Comparison of ENCODE assay signal across 26 cellular contexts in genomic region chr11:125465254-125465653, GRCh38. TPM values are rescaled to one million over a fixed set of nuclear protein-coding genes. Genes with fewer than 3 reads are reported as not detected.
"Had no signal": no experiment of that assay in that cellular context is flagged by ENCODE, and none has a peak within 500 bp of the region (broad histone marks: within the 10 kb centered on the region; RNA-seq: fewer than 3 reads in every experiment).

No MANE protein-coding gene starts in this region.

- H3K9me3 Mint-ChIP-seq: activated T-cell treated with anti-CD3 and anti-CD28 coated beads, Interleukin-2, amount 50 U/mL, for 4 hours; activated T-helper 2 cell treated with anti-CD3 and anti-CD28 coated beads, Interferon-gamma antibody, Interleukin-2, Interleukin-4, amounts not matched to agents 10 μg/mL and 5 μg/mL and 100 μg/mL, durations not matched to agents 14 hours and 24 hours and 36 hours; nephron; stimulated activated memory B cell treated with anti-CD40 and anti-IgM and Interleukin-4, amounts not matched to agents 10 μg/mL and 1 μg/mL and 100 μg/mL, for 72 hours had no signal

- H3K9me3 ChIP-seq: adrenal gland, right lobe of liver, stomach, testis, uterus had no signal

- H3K4me3 ChIP-seq: adrenal gland, right lobe of liver, skin epidermis, stomach, testis, uterus had no signal

- H3K27ac ChIP-seq: adrenal gland, right lobe of liver, skin epidermis, stomach, testis, uterus, VCaP had no signal

- H3K4me3 Mint-ChIP-seq: activated naive CD8-positive, alpha-beta T cell; activated T-cell treated with anti-CD3 and anti-CD28 coated beads, Interleukin-2, amount 50 U/mL, for 4 hours; nephron; stimulated activated memory B cell treated with anti-CD40 and anti-IgM and Interleukin-4, amounts not matched to agents 10 μg/mL and 1 μg/mL and 100 μg/mL, for 72 hours had no signal

- H3K4me1 ChIP-seq: adrenal gland, right lobe of liver, stomach, testis, uterus had no signal

- H3K27me3 ChIP-seq: adrenal gland, right lobe of liver, stomach, testis, uterus had no signal

- H3K27ac Mint-ChIP-seq: activated naive CD8-positive, alpha-beta T cell; activated T-helper 2 cell treated with anti-CD3 and anti-CD28 coated beads, Interferon-gamma antibody, Interleukin-2, Interleukin-4, amounts not matched to agents 10 μg/mL and 5 μg/mL and 100 μg/mL, durations not matched to agents 14 hours and 24 hours and 36 hours; nephron; stimulated activated memory B cell treated with anti-CD40 and anti-IgM and Interleukin-4, amounts not matched to agents 10 μg/mL and 1 μg/mL and 100 μg/mL, for 72 hours had no signal

- ATAC-seq: activated T-cell treated with anti-CD3 and anti-CD28 coated beads, Interleukin-2, amount 50 U/mL, for 4 hours; left ventricle myocardium superior; right lobe of liver; stimulated activated memory B cell treated with anti-CD40 and anti-IgM and Interleukin-4, amounts not matched to agents 10 μg/mL and 1 μg/mL and 100 μg/mL, for 72 hours had no signal

- DNase-seq: activated CD4-positive, alpha-beta T cell treated with anti-CD3 and anti-CD28 coated beads, Interleukin-2, amount 50 U/mL, for 4 hours; activated CD4-positive, CD25-positive, alpha-beta regulatory T cell treated with anti-CD3 and anti-CD28 coated beads, Interleukin-2, amount 50 U/mL, for 72 hours; activated CD8-positive, alpha-beta memory T cell treated with anti-CD3 and anti-CD28 coated beads, Interleukin-2, amount 50 U/mL, for 48 hours; activated naive CD4-positive, alpha-beta T cell; activated T-cell treated with anti-CD3 and anti-CD28 coated beads, Interleukin-2, amount 50 U/mL, for 4 hours; adrenal gland; cortex of kidney; erythroblast; foreskin fibroblast; left ventricle myocardium superior; mammary epithelial cell; posterior cingulate gyrus; right lobe of liver; stimulated activated CD4-positive, alpha-beta T cell treated with anti-CD3 and anti-CD28 coated beads, Interleukin-2, amount 100 ng/mL, for 24 hours; stomach; SW 1271; testis; trophoblast cell; uterus had no signal

- H3K4me1 Mint-ChIP-seq: nephron; stimulated activated memory B cell treated with anti-CD40 and anti-IgM and Interleukin-4, amounts not matched to agents 10 μg/mL and 1 μg/mL and 100 μg/mL, for 72 hours had no signal

- H3K36me3 Mint-ChIP-seq: activated naive CD8-positive, alpha-beta T cell; stimulated activated memory B cell treated with anti-CD40 and anti-IgM and Interleukin-4, amounts not matched to agents 10 μg/mL and 1 μg/mL and 100 μg/mL, for 72 hours had no signal

- H3K36me3 ChIP-seq: adrenal gland, right lobe of liver, uterus had no signal

RNA-seq across cellular contexts. Expression of gene FEZ1, which starts 30.8 kb away (rescaled TPM):
- total RNA-seq: T-helper 2 cell treated with Interferon-gamma antibody and Interleukin-4, amounts not matched to agents 100 ng/mL and 5 ng/mL, for 36 hours had no signal
